In genomic region chr2:11309706-11310105, GRCh38 we compare ENCODE assay signal across 17 cellular contexts. TPM values are rescaled to one million over a fixed set of nuclear protein-coding genes. Genes with fewer than 3 reads are reported as not detected.
A peak's percentile ranks its signal among the peaks of the same experiment; 100 is the strongest.
DNase-seq lines count a peak whose midpoint lies in the region; ATAC-seq and TF ChIP-seq lines count a peak whose summit lies in the region.
"Had no signal": no experiment of that assay in that cellular context is flagged by ENCODE, and none has a peak within 500 bp of the region (broad histone marks: within the 10 kb centered on the region; RNA-seq: fewer than 3 reads in every experiment).

No MANE protein-coding gene starts in this region.

- H4K5ac ChIP-seq in mesendoderm (ENCODE audit: low read length): no peak overlapping the region

- ATAC-seq in gastrocnemius medialis: no peak

- H3K9ac ChIP-seq in SK-N-MC (ENCODE audit: insufficient read length) (no peak overlapping the region), mesendoderm (ENCODE audit: low read length) (no peak overlapping the region)
- H3K9ac ChIP-seq: BLaER1 had no signal

- H3K4me3 ChIP-seq in breast epithelium (no peak overlapping the region), SK-N-MC (0 out of 2 replicates have a peak overlapping the region, but pooled peaks have one; percentile 28), mesendoderm (ENCODE audit: low read length) (no peak overlapping the region), gastrocnemius medialis (no peak overlapping the region)
- H3K4me3 ChIP-seq: BLaER1 had no signal

- CTCF ChIA-PET in MCF 10A (lab: Yijun Ruan, JAX): interaction anchor here (1.1 kb wide), 1 partner anchor 12 kb away, joined by 3 read pairs; no protein-coding TSS in a partner anchor

- H3K79me1 ChIP-seq in mesendoderm (ENCODE audit: low read length): peaks cover 10% of the 10 kb centered on the region

- no CpG with 5 or more reads among the region's 5 CpGs for WGBS in mesendoderm (ENCODE audit: extremely low coverage, insufficient coverage, low lambda C conversion rate)

- no peak overlapping the region for H3K23ac ChIP-seq in mesendoderm (ENCODE audit: low read length)

- no peak overlapping the region for H2BK5ac ChIP-seq in mesendoderm (ENCODE audit: low read length)

- H3K36me3 ChIP-seq in breast epithelium (no peaks in the 10 kb centered on the region), SK-N-MC (ENCODE audit: insufficient read depth, low read length) (peaks cover 3% of the 10 kb centered on the region; the same call in 1 of the 2 replicates), mesendoderm (ENCODE audit: control insufficient read depth, insufficient read depth, low read length) (no peaks in the 10 kb centered on the region), gastrocnemius medialis (no peaks in the 10 kb centered on the region)
- H3K36me3 ChIP-seq: BLaER1 had no signal

- no peak overlapping the region for H3K4ac ChIP-seq in mesendoderm (ENCODE audit: low read depth, low read length)

- no peak overlapping the region for H2BK15ac ChIP-seq in mesendoderm (replicated peaks; ENCODE audit: low read depth)

- H3K36me3 Mint-ChIP-seq in MCF 10A (ENCODE audit: insufficient read depth, unreplicated experiment): no peaks in the 10 kb centered on the region

- H3K9me3 ChIP-seq in breast epithelium (no peaks in the 10 kb centered on the region), SK-N-MC (ENCODE audit: low read depth, low read length) (no peaks in the 10 kb centered on the region), gastrocnemius medialis (no peaks in the 10 kb centered on the region)
- H3K9me3 ChIP-seq: Caco-2 had no signal

- H3K4me2 ChIP-seq in mesendoderm (ENCODE audit: low read length): no peak overlapping the region
- H3K4me2 ChIP-seq: BLaER1 had no signal

- H3K9me3 Mint-ChIP-seq in MCF 10A (ENCODE audit: unreplicated experiment): no peaks in the 10 kb centered on the region
- H3K9me3 Mint-ChIP-seq: CD8-positive, alpha-beta memory T cell; H9 had no signal

- H3K18ac ChIP-seq in mesendoderm (ENCODE audit: low read length): no peak overlapping the region

- H4K8ac ChIP-seq in mesendoderm (ENCODE audit: low read depth, low read length): no peak overlapping the region

- DNase-seq in MCF 10A (ENCODE audit: unreplicated experiment) (peak; percentile 78), breast epithelium (ENCODE audit: low spot score in 2 of 2) (no peak), SK-N-MC (ENCODE audit: low read depth, low spot score) (no peak), mesendoderm (no peak), gastrocnemius medialis (no peak), NCI-H2227 treated with DMSO at 0.1 percent for 48 hours (lab: John Stamatoyannopoulos, UW) (no peak)
- no peak for DNase-seq in activated CD4-positive, alpha-beta T cell treated with anti-CD3 and anti-CD28 coated beads, Interleukin-2, amount 50 U/mL, for 4 hours
- DNase-seq in activated CD4-positive, alpha-beta T cell treated with anti-CD3 and anti-CD28 coated beads, Interleukin-2, amount 50 U/mL, for 1 hour: no peak
- DNase-seq: AML-193; Caco-2; CD8-positive, alpha-beta memory T cell; DND-41; GF-D8; GOT3; H9 had no signal

- POLR2A ChIA-PET in MCF 10A (lab: Yijun Ruan, JAX): interaction anchor here (0.6 to 2.5 kb wide), 4 partner anchors 16 to 323 kb away, joined by 3 to 20 read pairs (median 4); partner anchors contain the start of gene ROCK2

- in situ Hi-C loops in gastrocnemius medialis (cut with MboI; ENCODE audit: low sequenced_read_pairs in 4 of 4): no loop called here

- peak overlapping the region; percentile 25 for H3K56ac ChIP-seq in mesendoderm (ENCODE audit: low read length)

- peaks cover 46% of the 10 kb centered on the region for H3K79me2 ChIP-seq in mesendoderm (ENCODE audit: control insufficient read depth, insufficient read depth, low read length)

- intact Hi-C loops in MCF 10A (cut with micrococcal nuclease): no loop called here
- intact Hi-C loops in breast epithelium (cut with DNase I; ENCODE audit: low total_unique reads): no loop called here
- intact Hi-C loops in gastrocnemius medialis (cut with DNase I; ENCODE audit: low total_unique reads): no loop called here

- peaks cover 24% of the 10 kb centered on the region for H3K4me1 Mint-ChIP-seq in MCF 10A (ENCODE audit: insufficient read depth, unreplicated experiment)

- TF ChIP-seq POLR2A in breast epithelium (IDR thresholded peaks at IDR 0.05) (no peak), gastrocnemius medialis (IDR thresholded peaks at IDR 0.05) (no peak)

- no peak overlapping the region for H2AK5ac ChIP-seq in mesendoderm (ENCODE audit: low read length)

- no peak overlapping the region for H2BK120ac ChIP-seq in mesendoderm (ENCODE audit: low read depth, low read length)

- H3K27me3 ChIP-seq in breast epithelium (no peaks in the 10 kb centered on the region), mesendoderm (ENCODE audit: insufficient read depth, low read length, poor library complexity) (no peaks in the 10 kb centered on the region), gastrocnemius medialis (no peaks in the 10 kb centered on the region)
- H3K27me3 ChIP-seq: BLaER1 had no signal

- H3K27me3 Mint-ChIP-seq in MCF 10A (ENCODE audit: insufficient read depth, unreplicated experiment): no peaks in the 10 kb centered on the region
- H3K27me3 Mint-ChIP-seq: CD8-positive, alpha-beta memory T cell had no signal

- no peaks in the 10 kb centered on the region for H3K4me1 ChIP-seq in breast epithelium
- peaks cover 1% of the 10 kb centered on the region for H3K4me1 ChIP-seq in mesendoderm (ENCODE audit: control insufficient read depth, low read depth, low read length)
- peaks cover 73% of the 10 kb centered on the region in 2 donors for H3K4me1 ChIP-seq in gastrocnemius medialis
- H3K4me1 ChIP-seq: BLaER1, Caco-2 had no signal

- TF ChIP-seq CTCF in MCF 10A (IDR thresholded peaks at IDR 0.05; ENCODE audit: unreplicated experiment) (no peak), breast epithelium (IDR thresholded peaks at IDR 0.05) (no peak), gastrocnemius medialis (IDR thresholded peaks at IDR 0.05 in 4 of 5, conservative IDR thresholded peaks at IDR 0.05 in 1 of 5) (no peak)

- H3K27ac Mint-ChIP-seq in MCF 10A (ENCODE audit: low read depth, unreplicated experiment): peak overlapping the region; percentile 46
- H3K27ac Mint-ChIP-seq: CD8-positive, alpha-beta memory T cell had no signal

- H3K27ac ChIP-seq in breast epithelium (no peak overlapping the region), SK-N-MC (peak overlapping the region; percentile 15), mesendoderm (ENCODE audit: low read depth, low read length) (no peak overlapping the region), gastrocnemius medialis (peak overlapping the region in 3 of 4 donors; percentile 22 to 60 (median 37))
- H3K27ac ChIP-seq: 22Rv1, BLaER1 had no signal

- H3K4me3 Mint-ChIP-seq in MCF 10A (ENCODE audit: unreplicated experiment): peak overlapping the region; percentile 38
- H3K4me3 Mint-ChIP-seq: CD8-positive, alpha-beta memory T cell; H9 had no signal

- TSS peak; percentile 22 for BruUV-seq in MCF 10A (replicated peaks; lab: Mats Ljungman, UMichigan)

RNA-seq across cellular contexts. Expression of gene ROCK2, which starts 34.7 kb away (rescaled TPM):
- total RNA-seq in MCF 10A (2022) (40.0 and 40.7 TPM in 2 replicates), breast epithelium (100 to 1,000 TPM in 2 of 3 donors, 10 to 100 TPM in 1; 87.1 to 181 (median 103) TPM), gastrocnemius medialis (10 to 100 TPM; 42.0 to 85.4 (median 70.7) TPM)
- 25.6 TPM for polyA plus RNA-seq in mesendoderm (2013, experiment 1 of 2)
- 25.3 TPM for polyA plus RNA-seq in mesendoderm (2013, experiment 2 of 2)

Comparison
In these comparisons a context has a peak if more than half of its experiments do, and no peak if none do; other contexts are left out.
1. H3K27ac ChIP-seq: peak in SK-N-MC (single experiment) and gastrocnemius medialis (3 of 4); none in breast epithelium (0 of 2) and mesendoderm (single experiment).